ENCODE assay signal across 2 cellular contexts in genomic region chr4:150206981-150207380, GRCh38.
A peak's percentile ranks its signal among the peaks of the same experiment; 100 is the strongest.
TF ChIP-seq lines count a peak whose summit lies in the region.

No MANE protein-coding gene starts in this region.

TF ChIP-seq in IMR-90, 13 proteins besides CTCF, POLR2A, EP300 and RAD21 (continued from another document):
- TF ChIP-seq FOS (IDR thresholded peaks at IDR 0.05; ENCODE audit: low read depth, low read length) = no peak
- no peak for TF ChIP-seq RCOR1 (IDR thresholded peaks at IDR 0.05; ENCODE audit: insufficient replicate concordance, low read length)
- TF ChIP-seq, protein P1, sequence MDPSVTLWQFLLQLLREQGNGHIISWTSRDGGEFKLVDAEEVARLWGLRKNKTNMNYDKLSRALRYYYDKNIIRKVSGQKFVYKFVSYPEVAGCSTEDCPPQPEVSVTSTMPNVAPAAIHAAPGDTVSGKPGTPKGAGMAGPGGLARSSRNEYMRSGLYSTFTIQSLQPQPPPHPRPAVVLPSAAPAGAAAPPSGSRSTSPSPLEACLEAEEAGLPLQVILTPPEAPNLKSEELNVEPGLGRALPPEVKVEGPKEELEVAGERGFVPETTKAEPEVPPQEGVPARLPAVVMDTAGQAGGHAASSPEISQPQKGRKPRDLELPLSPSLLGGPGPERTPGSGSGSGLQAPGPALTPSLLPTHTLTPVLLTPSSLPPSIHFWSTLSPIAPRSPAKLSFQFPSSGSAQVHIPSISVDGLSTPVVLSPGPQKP (IDR thresholded peaks at IDR 0.05; ENCODE audit: borderline replicate concordance, low read depth, low read length) = no peak
- no peak for TF ChIP-seq MAZ (IDR thresholded peaks at IDR 0.05; ENCODE audit: borderline replicate concordance, low read depth, low read length)
- TF ChIP-seq, protein P2, sequence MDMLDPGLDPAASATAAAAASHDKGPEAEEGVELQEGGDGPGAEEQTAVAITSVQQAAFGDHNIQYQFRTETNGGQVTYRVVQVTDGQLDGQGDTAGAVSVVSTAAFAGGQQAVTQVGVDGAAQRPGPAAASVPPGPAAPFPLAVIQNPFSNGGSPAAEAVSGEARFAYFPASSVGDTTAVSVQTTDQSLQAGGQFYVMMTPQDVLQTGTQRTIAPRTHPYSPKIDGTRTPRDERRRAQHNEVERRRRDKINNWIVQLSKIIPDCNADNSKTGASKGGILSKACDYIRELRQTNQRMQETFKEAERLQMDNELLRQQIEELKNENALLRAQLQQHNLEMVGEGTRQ (IDR thresholded peaks at IDR 0.05; ENCODE audit: low read depth, low read length) = no peak
- TF ChIP-seq BHLHE40 (IDR thresholded peaks at IDR 0.05; ENCODE audit: low read depth, low read length) = no peak
- TF ChIP-seq NFE2L2 (IDR thresholded peaks at IDR 0.05; ENCODE audit: low read depth, low read length) = no peak
- no peak for TF ChIP-seq SMC3 (IDR thresholded peaks at IDR 0.05; ENCODE audit: low read depth, low read length)
TF ChIP-seq in IMR-90: peak in this region for 0.

TF ChIP-seq in SK-N-SH treated with all-trans-retinoic acid at 6 μM for 48 hours, 23 proteins besides CTCF, POLR2A, EP300 and RAD21 (continued from another document):
- TF ChIP-seq, protein P3, sequence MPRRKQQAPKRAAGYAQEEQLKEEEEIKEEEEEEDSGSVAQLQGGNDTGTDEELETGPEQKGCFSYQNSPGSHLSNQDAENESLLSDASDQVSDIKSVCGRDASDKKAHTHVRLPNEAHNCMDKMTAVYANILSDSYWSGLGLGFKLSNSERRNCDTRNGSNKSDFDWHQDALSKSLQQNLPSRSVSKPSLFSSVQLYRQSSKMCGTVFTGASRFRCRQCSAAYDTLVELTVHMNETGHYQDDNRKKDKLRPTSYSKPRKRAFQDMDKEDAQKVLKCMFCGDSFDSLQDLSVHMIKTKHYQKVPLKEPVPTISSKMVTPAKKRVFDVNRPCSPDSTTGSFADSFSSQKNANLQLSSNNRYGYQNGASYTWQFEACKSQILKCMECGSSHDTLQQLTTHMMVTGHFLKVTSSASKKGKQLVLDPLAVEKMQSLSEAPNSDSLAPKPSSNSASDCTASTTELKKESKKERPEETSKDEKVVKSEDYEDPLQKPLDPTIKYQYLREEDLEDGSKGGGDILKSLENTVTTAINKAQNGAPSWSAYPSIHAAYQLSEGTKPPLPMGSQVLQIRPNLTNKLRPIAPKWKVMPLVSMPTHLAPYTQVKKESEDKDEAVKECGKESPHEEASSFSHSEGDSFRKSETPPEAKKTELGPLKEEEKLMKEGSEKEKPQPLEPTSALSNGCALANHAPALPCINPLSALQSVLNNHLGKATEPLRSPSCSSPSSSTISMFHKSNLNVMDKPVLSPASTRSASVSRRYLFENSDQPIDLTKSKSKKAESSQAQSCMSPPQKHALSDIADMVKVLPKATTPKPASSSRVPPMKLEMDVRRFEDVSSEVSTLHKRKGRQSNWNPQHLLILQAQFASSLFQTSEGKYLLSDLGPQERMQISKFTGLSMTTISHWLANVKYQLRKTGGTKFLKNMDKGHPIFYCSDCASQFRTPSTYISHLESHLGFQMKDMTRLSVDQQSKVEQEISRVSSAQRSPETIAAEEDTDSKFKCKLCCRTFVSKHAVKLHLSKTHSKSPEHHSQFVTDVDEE (CRISPR knock-in tag; IDR thresholded peaks at IDR 0.05) = peak; percentile 19; the same call in 1 of the 2 replicates
